7 cellular contexts compared by ENCODE assay signal in genomic region chr1:120995060-120995459, GRCh38.
DNase-seq lines count a peak whose midpoint lies in the region; ATAC-seq and TF ChIP-seq lines count a peak whose summit lies in the region.
"Not testable (repeated sequence)": the region's sequence is repeated elsewhere in the genome, so short reads cannot be mapped to it uniquely, and the experiment has no call there.

No MANE protein-coding gene starts in this region.

- POLR2A ChIA-PET in WTC11 (lab: Charles Lee); naive thymus-derived CD4-positive, alpha-beta T cell (lab: Charles Lee): not testable (repeated sequence)

- H3K36me3 ChIP-seq in naive thymus-derived CD4-positive, alpha-beta T cell (ENCODE audit: control insufficient read depth in 2 of 3, insufficient read depth in 3 of 3, low read length in 3 of 3), result not testable (repeated sequence)

- CTCF ChIA-PET in WTC11 (lab: Charles Lee); naive thymus-derived CD4-positive, alpha-beta T cell (lab: Charles Lee): not testable (repeated sequence)

- H3K4me1 ChIP-seq in naive thymus-derived CD4-positive, alpha-beta T cell (ENCODE audit: control insufficient read depth in 2 of 2, insufficient read depth in 2 of 2, low read length in 2 of 2), result not testable (repeated sequence)

- not testable (repeated sequence) for H3K27ac ChIP-seq in naive thymus-derived CD4-positive, alpha-beta T cell (ENCODE audit: low read depth, low read length)

- H3K4me1 Mint-ChIP-seq in WTC11; activated naive CD8-positive, alpha-beta T cell treated with anti-CD3 and anti-CD28 coated beads, Interleukin-2, amount 50 U/mL, for 24 hours; naive thymus-derived CD4-positive, alpha-beta T cell: not testable (repeated sequence)

- not testable (repeated sequence) for H3K36me3 Mint-ChIP-seq in WTC11; activated naive CD8-positive, alpha-beta T cell treated with anti-CD3 and anti-CD28 coated beads, Interleukin-2, amount 50 U/mL, for 24 hours (ENCODE audit: low read depth); naive thymus-derived CD4-positive, alpha-beta T cell

- TF ChIP-seq CTCF in LNCaP clone FGC (IDR thresholded peaks at IDR 0.05; ENCODE audit: control insufficient read depth, extremely low read depth, insufficient read depth); WTC11 (IDR thresholded peaks at IDR 0.05): not testable (repeated sequence)

- peak; percentile 6 for DNase-seq in LNCaP clone FGC (ENCODE audit: low read depth)
- not testable (repeated sequence) for DNase-seq in WTC11 (ENCODE audit: low spot score); activated naive CD8-positive, alpha-beta T cell treated with anti-CD3 and anti-CD28 coated beads, Interleukin-2, amount 50 U/mL, for 24 hours; left cardiac atrium
- DNase-seq in naive thymus-derived CD4-positive, alpha-beta T cell, result peak in 5 of 9 donors; percentile 12 to 36 (median 21)

- intact Hi-C loops in left cardiac atrium (cut with DNase I); naive thymus-derived CD4-positive, alpha-beta T cell (cut with micrococcal nuclease): not testable (repeated sequence)

- not testable (repeated sequence) for H3K27ac Mint-ChIP-seq in WTC11; activated naive CD8-positive, alpha-beta T cell treated with anti-CD3 and anti-CD28 coated beads, Interleukin-2, amount 50 U/mL, for 24 hours; naive thymus-derived CD4-positive, alpha-beta T cell

- not testable (repeated sequence) for H3K9me3 Mint-ChIP-seq in WTC11; activated naive CD8-positive, alpha-beta T cell treated with anti-CD3 and anti-CD28 coated beads, Interleukin-2, amount 50 U/mL, for 24 hours; naive thymus-derived CD4-positive, alpha-beta T cell

- peak; percentile 64 for ATAC-seq in GM18861 (IDR thresholded peaks at IDR 0.05; ENCODE audit: unreplicated experiment)
- peak; percentile 76 for ATAC-seq in HG02642 (IDR thresholded peaks at IDR 0.05; ENCODE audit: poor library complexity, unreplicated experiment)
- peak; percentile 90 for ATAC-seq in WTC11
- peak; percentile 92 for ATAC-seq in activated naive CD8-positive, alpha-beta T cell treated with anti-CD3 and anti-CD28 coated beads, Interleukin-2, amount 50 U/mL, for 24 hours
- ATAC-seq in left cardiac atrium, result peak; percentile 54 to 55
- peak; percentile 91 for ATAC-seq in naive thymus-derived CD4-positive, alpha-beta T cell

- not testable (repeated sequence) for H3K9me3 ChIP-seq in naive thymus-derived CD4-positive, alpha-beta T cell (ENCODE audit: control insufficient read depth in 2 of 3, low read length in 3 of 3)

- not testable (repeated sequence) for H3K27me3 ChIP-seq in naive thymus-derived CD4-positive, alpha-beta T cell (ENCODE audit: control insufficient read depth in 2 of 2, insufficient read depth in 2 of 2, low read length in 2 of 2)

- H3K27me3 Mint-ChIP-seq in WTC11 (ENCODE audit: low read depth); activated naive CD8-positive, alpha-beta T cell treated with anti-CD3 and anti-CD28 coated beads, Interleukin-2, amount 50 U/mL, for 24 hours; naive thymus-derived CD4-positive, alpha-beta T cell: not testable (repeated sequence)

- H3K4me3 ChIP-seq in LNCaP clone FGC (ENCODE audit: low read depth, low read length); naive thymus-derived CD4-positive, alpha-beta T cell (ENCODE audit: low read length): not testable (repeated sequence)

- H3K4me3 Mint-ChIP-seq in WTC11; activated naive CD8-positive, alpha-beta T cell treated with anti-CD3 and anti-CD28 coated beads, Interleukin-2, amount 50 U/mL, for 24 hours; naive thymus-derived CD4-positive, alpha-beta T cell: not testable (repeated sequence)
